Comparison of ENCODE assay signal across 8 cellular contexts in genomic region chr7:129053938-129054437, GRCh38. TPM values are rescaled to one million over a fixed set of nuclear protein-coding genes. Genes with fewer than 3 reads are reported as not detected.
DNase-seq lines count a peak whose midpoint lies in the region; ATAC-seq and TF ChIP-seq lines count a peak whose summit lies in the region.

No MANE protein-coding gene starts in this region.

- peak overlapping the region; percentile 78 to 99; a peak in 2 of 4 replicates for H4K8ac ChIP-seq in IMR-90 (ENCODE audit: low read depth in 2 of 2, low read length in 2 of 2)

- in situ Hi-C loops in IMR-90 (cut with MboI; ENCODE audit: low sequenced_read_pairs) (no loop called here), astrocyte of the cerebellum (cut with HindIII; ENCODE audit: low sequenced_read_pairs) (no loop called here)

- H3K4me1 Mint-ChIP-seq in CD8-positive, alpha-beta T cell (ENCODE audit: low read depth), result peaks cover 44% of the 10 kb centered on the region

- CTCF ChIA-PET in CD8-positive, alpha-beta T cell (lab: Charles Lee), result interaction anchor here (1.4 to 1.9 kb wide), 2 partner anchors 38 to 97 kb away, joined by 3 to 7 read pairs; no protein-coding TSS in a partner anchor
- CTCF ChIA-PET in IMR-90 (lab: Yijun Ruan, JAX), result interaction anchor here (1.8 kb wide), 1 partner anchor 37 kb away, joined by 6 read pairs; no protein-coding TSS in a partner anchor

- TF ChIP-seq CTCF in CD8-positive, alpha-beta T cell (IDR thresholded peaks at IDR 0.05), result no peak
- TF ChIP-seq CTCF in IMR-90 (conservative IDR thresholded peaks at IDR 0.05; ENCODE audit: low read depth, low read length) (no peak), astrocyte of the cerebellum (IDR thresholded peaks at IDR 0.05; ENCODE audit: low read depth, low read length, missing control alignments) (no peak), liver (IDR thresholded peaks at IDR 0.05; ENCODE audit: low read depth, low read length, missing input control) (no peak), tibial nerve (IDR thresholded peaks at IDR 0.05) (no peak)

- peaks cover 36% of the 10 kb centered on the region for H3K4me1 ChIP-seq in CD8-positive, alpha-beta T cell (ENCODE audit: insufficient read depth, low read length)
- H3K4me1 ChIP-seq in IMR-90 (ENCODE audit: control insufficient read depth, insufficient read depth, low read length), result no peaks in the 10 kb centered on the region; the same call in 1 of the 2 replicates
- H3K4me1 ChIP-seq in liver (ENCODE audit: control insufficient read depth in 4 of 4, insufficient read depth in 4 of 4, low read length in 3 of 4), result peaks cover 6 to 32% (median 25%) of the 10 kb centered on the region in 4 donors
- H3K4me1 ChIP-seq in tibial nerve, result peaks cover 0 to 48% (median 14%) of the 10 kb centered on the region in 4 donors

- no peak for ATAC-seq in CD8-positive, alpha-beta T cell
- ATAC-seq in IMR-90 (ENCODE audit: low read depth), result no peak
- no peak for ATAC-seq in HG03565 (IDR thresholded peaks at IDR 0.05; ENCODE audit: unreplicated experiment)

- H3K36me3 Mint-ChIP-seq in CD8-positive, alpha-beta T cell, result peaks cover 34% of the 10 kb centered on the region

- intact Hi-C loops in CD8-positive, alpha-beta T cell (cut with DNase I, micrococcal nuclease), result loop anchor here (1.0 to 10.0 kb wide), 15 partner anchors 37 to 1469 kb away; partner anchors contain the start of genes ATP6V1F (in 2 of the 2), NRF1 (in 2 of the 2), RBM28 (in 2 of the 2) and AHCYL2 (in 1 of the 2)
- intact Hi-C loops in IMR-90 (cut with micrococcal nuclease), result no loop called here

- peak overlapping the region; percentile 100 for H2AFZ ChIP-seq in IMR-90 (replicated peaks; ENCODE audit: low read length, poor library complexity)

- no peaks in the 10 kb centered on the region for H3K27me3 Mint-ChIP-seq in CD8-positive, alpha-beta T cell (ENCODE audit: low read depth)

- peak overlapping the region; percentile 40 for H3K56ac ChIP-seq in IMR-90 (ENCODE audit: extremely low read depth, insufficient read depth, low read length)

- TF ChIP-seq RAD21 in IMR-90 (IDR thresholded peaks at IDR 0.05; ENCODE audit: low read length) (no peak), liver (IDR thresholded peaks at IDR 0.05) (no peak)

- H3K36me3 ChIP-seq in CD8-positive, alpha-beta T cell (ENCODE audit: insufficient read depth, low read length), result no peaks in the 10 kb centered on the region
- H3K36me3 ChIP-seq in IMR-90 (ENCODE audit: control insufficient read depth, insufficient read depth, low read length) (no peaks in the 10 kb centered on the region), liver (ENCODE audit: control insufficient read depth in 4 of 4, insufficient read depth in 3 of 4, low read depth in 1 of 4, low read length in 3 of 4) (no peaks in the 10 kb centered on the region), tibial nerve (no peaks in the 10 kb centered on the region)

- H3K9me3 ChIP-seq in CD8-positive, alpha-beta T cell (ENCODE audit: low read length), result no peaks in the 10 kb centered on the region
- H3K9me3 ChIP-seq in IMR-90 (ENCODE audit: control insufficient read depth, insufficient read depth, low read length), result no peaks in the 10 kb centered on the region
- H3K9me3 ChIP-seq in liver (ENCODE audit: control insufficient read depth in 4 of 4, low read length in 3 of 4), result no peaks in the 10 kb centered on the region
- no peaks in the 10 kb centered on the region for H3K9me3 ChIP-seq in tibial nerve

- peak overlapping the region; percentile 89 for H3K4me3 ChIP-seq in CD8-positive, alpha-beta T cell (ENCODE audit: low read depth, low read length)
- H3K4me3 ChIP-seq in IMR-90 (ENCODE audit: insufficient read depth, low read depth, low read length), result peak overlapping the region; percentile 83
- peak overlapping the region; percentile 87 for H3K4me3 ChIP-seq in astrocyte of the cerebellum (ENCODE audit: low read depth, low read length)
- H3K4me3 ChIP-seq in liver (ENCODE audit: low read depth in 1 of 3, low read length in 3 of 3), result peak overlapping the region; percentile 79 to 96 (median 85)
- H3K4me3 ChIP-seq in tibial nerve, result peak overlapping the region; percentile 66 to 99 (median 84)

- no peaks in the 10 kb centered on the region for H3K27me3 ChIP-seq in CD8-positive, alpha-beta T cell (ENCODE audit: insufficient read depth, low read length)
- H3K27me3 ChIP-seq in IMR-90 (ENCODE audit: control insufficient read depth, insufficient read depth, low read length), result no peaks in the 10 kb centered on the region
- no peaks in the 10 kb centered on the region for H3K27me3 ChIP-seq in liver (ENCODE audit: control insufficient read depth in 4 of 4, insufficient read depth in 4 of 4, low read length in 3 of 4)
- no peaks in the 10 kb centered on the region for H3K27me3 ChIP-seq in tibial nerve

- H3K9me3 Mint-ChIP-seq in CD8-positive, alpha-beta T cell, result no peaks in the 10 kb centered on the region

- H3K23ac ChIP-seq in IMR-90 (ENCODE audit: low read depth, low read length), result peak overlapping the region; percentile 99

- no TSS peak for BruUV-seq in IMR-90 (replicated peaks; lab: Mats Ljungman, UMichigan)

- peaks cover 21% of the 10 kb centered on the region for H4K20me1 ChIP-seq in IMR-90 (ENCODE audit: insufficient read depth, low read length)

- H3K79me1 ChIP-seq in IMR-90 (ENCODE audit: low read depth in 1 of 2, low read length in 2 of 2), result peaks cover 0 to 50% of the 10 kb centered on the region in 2 experiments; a peak in 3 of 4 replicates

- peak overlapping the region; percentile 96 for H3K14ac ChIP-seq in IMR-90 (replicated peaks; ENCODE audit: low read depth, low read length)

- TF ChIP-seq EP300 in tibial nerve (IDR thresholded peaks at IDR 0.05), result no peak

- peak overlapping the region; percentile 97 for H3K4me2 ChIP-seq in IMR-90 (ENCODE audit: low read depth, low read length)

- dilution Hi-C loops in IMR-90 (cut with HindIII; ENCODE audit: low sequenced_read_pairs, unreplicated experiment), result no loop called here

- H3K27ac Mint-ChIP-seq in CD8-positive, alpha-beta T cell, result peak overlapping the region; percentile 98

- 3% methylated on average over 7 of the region's 10 CpGs; no CpG with 5 or more reads in 1 of the 2 experiments for WGBS in IMR-90 (ENCODE audit: extremely low coverage in 2 of 2, insufficient read length in 1 of 2), 2 experiments
- WGBS in liver, result 1% methylated on average over 10 of the region's 10 CpGs
- 0% methylated on average over 10 of the region's 10 CpGs for WGBS in tibial nerve, 2 donors

- H3K18ac ChIP-seq in IMR-90 (ENCODE audit: low read depth, low read length), result peak overlapping the region; percentile 10; the same call in 1 of the 2 replicates

- H2BK5ac ChIP-seq in IMR-90 (ENCODE audit: low read depth, low read length, poor library complexity, severe bottlenecking), result peak overlapping the region; percentile 95

- no peak overlapping the region for H2BK20ac ChIP-seq in IMR-90 (ENCODE audit: low read depth, low read length)

- no peak for TF ChIP-seq POLR2A in IMR-90 (IDR thresholded peaks at IDR 0.05; ENCODE audit: low read depth, low read length)
- no peak for TF ChIP-seq POLR2A in tibial nerve (IDR thresholded peaks at IDR 0.05)
- TF ChIP-seq POLR2A in erythroblast (IDR thresholded peaks at IDR 0.05; ENCODE audit: low read length), result no peak

- H4K5ac ChIP-seq in IMR-90 (ENCODE audit: low read depth, low read length), result peak overlapping the region; percentile 62; the same call in 1 of the 2 replicates

- H2BK15ac ChIP-seq in IMR-90 (ENCODE audit: low read depth, low read length), result no peak overlapping the region

- peak overlapping the region; percentile 100 for H3K4ac ChIP-seq in IMR-90 (ENCODE audit: low read depth, low read length)

- H3K9me1 ChIP-seq in IMR-90 (ENCODE audit: insufficient read depth, low read length), result peaks cover 14% of the 10 kb centered on the region

- peak overlapping the region; percentile 92; the same call in 1 of the 2 replicates for H2AK5ac ChIP-seq in IMR-90 (ENCODE audit: low read depth, low read length)

- H4K91ac ChIP-seq in IMR-90 (ENCODE audit: insufficient read depth, low read depth, low read length), result peak overlapping the region; percentile 96; the same call in 1 of the 2 replicates

- peak overlapping the region; percentile 96 for H3K4me3 Mint-ChIP-seq in CD8-positive, alpha-beta T cell

- H3K9ac ChIP-seq in IMR-90 (ENCODE audit: low read depth, low read length) (peak overlapping the region; percentile 87), liver (ENCODE audit: low read depth in 1 of 2, low read length in 2 of 2) (peak overlapping the region; percentile 75 to 83)

- no peak for DNase-seq in CD8-positive, alpha-beta T cell
- DNase-seq in IMR-90 (peak; percentile 32), astrocyte of the cerebellum (ENCODE audit: low read depth) (no peak), tibial nerve (ENCODE audit: low spot score in 2 of 2) (no peak), erythroblast (lab: John Stamatoyannopoulos, UW) (no peak), NCI-H2107 (lab: John Stamatoyannopoulos, UW) (no peak)

- peak overlapping the region; percentile 19; the same call in 1 of the 2 replicates for H2BK120ac ChIP-seq in IMR-90 (ENCODE audit: low read depth, low read length)

- H2AK9ac ChIP-seq in IMR-90 (replicated peaks; ENCODE audit: low read depth, low read length, poor library complexity), result peak overlapping the region; percentile 99

- POLR2A ChIA-PET in CD8-positive, alpha-beta T cell (lab: Charles Lee), result interaction anchor here (1.0 to 1.5 kb wide), 2 partner anchors 13 to 195 kb away, joined by 3 read pairs; no protein-coding TSS in a partner anchor
- POLR2A ChIA-PET in IMR-90 (lab: Charles Lee; ENCODE audit: unreplicated experiment), result interaction anchor here (0.7 to 1.3 kb wide), 3 partner anchors 11 to 98 kb away, joined by 3 to 5 read pairs (median 3); no protein-coding TSS in a partner anchor

- peak overlapping the region; percentile 84 for H3K27ac ChIP-seq in CD8-positive, alpha-beta T cell (ENCODE audit: low read depth, low read length)
- H3K27ac ChIP-seq in IMR-90 (ENCODE audit: insufficient read depth, low read length) (peak overlapping the region; percentile 84), liver (ENCODE audit: low read depth in 1 of 2, low read length in 2 of 2) (peak overlapping the region; percentile 94 to 97), tibial nerve (peak overlapping the region in 3 of 4 donors; percentile 93 to 99 (median 98))

TF ChIP-seq in IMR-90, 13 proteins besides CTCF, POLR2A, EP300 and RAD21 (continues in another document):
- TF ChIP-seq CHD1 (IDR thresholded peaks at IDR 0.05; ENCODE audit: low read depth, low read length) (no peak), SMC3 (IDR thresholded peaks at IDR 0.05; ENCODE audit: low read depth, low read length) (no peak)

TF ChIP-seq in liver, 16 proteins besides CTCF, POLR2A, EP300 and RAD21 (continues in another document):
- TF ChIP-seq RXRA (IDR thresholded peaks at IDR 0.05), result no peak
- TF ChIP-seq, protein P1, sequence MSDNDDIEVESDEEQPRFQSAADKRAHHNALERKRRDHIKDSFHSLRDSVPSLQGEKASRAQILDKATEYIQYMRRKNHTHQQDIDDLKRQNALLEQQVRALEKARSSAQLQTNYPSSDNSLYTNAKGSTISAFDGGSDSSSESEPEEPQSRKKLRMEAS (IDR thresholded peaks at IDR 0.05), result no peak

RNA-seq across cellular contexts. Expression of gene TNPO3, which starts 0.9 kb away (rescaled TPM):
- 10 to 100 TPM; 17.0 to 17.2 TPM for total RNA-seq in CD8-positive, alpha-beta T cell
- total RNA-seq in IMR-90 (2012; rRNA removed), result 77.2 and 78.6 TPM in 2 replicates
- polyA plus RNA-seq in IMR-90 (2012; rRNA removed), result 21.8 and 24.2 TPM in 2 replicates
- 10.8 and 15.9 TPM in 2 replicates for polyA plus RNA-seq in IMR-90 (2012; cell fraction: cytosol; rRNA removed)
- 9.7 and 20.1 TPM in 2 replicates for polyA plus RNA-seq in IMR-90 (2012; cell fraction: nucleus; rRNA removed; ENCODE audit: low replicate concordance)
- total RNA-seq in liver, result 10 to 100 TPM; 26.5 to 38.9 TPM
- polyA plus RNA-seq in liver, result 10 to 100 TPM in 1 of 2 donors, 1 to 10 TPM in 1; 9.2 to 13.6 TPM
- 10 to 100 TPM; 33.9 to 36.9 (median 35.5) TPM for total RNA-seq in tibial nerve
